ENCODE assay signal across 19 cellular contexts in the genomic region with DNA sequence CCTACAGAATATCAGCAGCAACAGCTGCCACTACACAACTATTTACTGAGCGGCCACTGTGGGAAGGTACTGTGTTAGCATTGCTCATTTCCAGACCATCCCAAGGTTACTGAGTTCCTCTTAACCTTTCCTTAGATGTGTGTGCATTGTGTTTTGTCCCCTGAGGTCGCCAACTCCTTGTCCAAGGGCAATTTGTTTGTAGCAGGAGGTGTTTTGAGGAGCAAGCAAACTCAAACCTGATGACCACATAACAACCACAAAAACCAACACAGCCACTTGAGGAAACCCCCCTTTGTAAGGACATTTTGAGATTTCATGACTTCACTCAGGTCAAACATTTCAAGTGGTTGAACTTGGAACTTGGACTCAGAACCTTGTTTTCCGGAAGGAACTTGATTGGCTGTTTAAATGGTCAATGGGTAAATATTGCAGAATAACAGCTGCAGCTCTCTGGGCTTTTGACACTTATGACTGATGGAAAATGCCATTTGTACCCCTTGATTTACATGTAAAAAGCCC.
DNase-seq lines count a peak whose midpoint lies in the region; ATAC-seq, FAIRE-seq and TF ChIP-seq lines count a peak whose summit lies in the region.
"Had no signal": no experiment of that assay in that cellular context is flagged by ENCODE, and none has a peak within 500 bp of the region (broad histone marks: within the 10 kb centered on the region; RNA-seq: fewer than 3 reads in every experiment).

No MANE protein-coding gene starts in this region.

- peaks cover 0 to 4% (median 0%) of the 10 kb centered on the region in 8 donors for H3K9me3 Mint-ChIP-seq in CD4-positive, alpha-beta memory T cell
- H3K9me3 Mint-ChIP-seq: CD8-positive, alpha-beta T cell had no signal

- peak overlapping the region in 1 of 4 donors; percentile 8 for H3K27ac ChIP-seq in pancreas
- H3K27ac ChIP-seq in CD4-positive, alpha-beta memory T cell (ENCODE audit: low read depth, low read length): no peak overlapping the region
- H3K27ac ChIP-seq: WERI-Rb-1 had no signal

- intact Hi-C loops in pancreas (cut with DNase I): no loop called here
- intact Hi-C loops in CD4-positive, alpha-beta memory T cell (cut with micrococcal nuclease): no loop called here

- TF ChIP-seq CTCF in pancreas (IDR thresholded peaks at IDR 0.05) (no peak), GM10266 (IDR thresholded peaks at IDR 0.05; ENCODE audit: control insufficient read depth, insufficient read depth, low read depth, missing control alignments) (no peak)

- CTCF ChIA-PET in CD4-positive, alpha-beta memory T cell (lab: Charles Lee; ENCODE audit: partially characterized antibody): no interaction called here

- FAIRE-seq in pancreas (lab: Jason Lieb, UNC): no peak

- H3K27me3 ChIP-seq in pancreas: no peaks in the 10 kb centered on the region
- no peaks in the 10 kb centered on the region for H3K27me3 ChIP-seq in CD4-positive, alpha-beta memory T cell (ENCODE audit: insufficient read depth, low read length)

- no peak overlapping the region for H3K4me3 ChIP-seq in pancreas
- H3K4me3 ChIP-seq in CD4-positive, alpha-beta memory T cell (ENCODE audit: low read length in 2 of 2): no peak overlapping the region

- H3K27me3 Mint-ChIP-seq in CD4-positive, alpha-beta memory T cell: no peaks in the 10 kb centered on the region

- no peak overlapping the region for H3K27ac Mint-ChIP-seq in CD4-positive, alpha-beta memory T cell
- H3K27ac Mint-ChIP-seq: CD8-positive, alpha-beta T cell had no signal

- ATAC-seq in GM18517 (IDR thresholded peaks at IDR 0.05; ENCODE audit: unreplicated experiment): peak; percentile 50
- ATAC-seq in GM21786 (IDR thresholded peaks at IDR 0.05; ENCODE audit: unreplicated experiment): peak; percentile 45
- ATAC-seq in HG03442 (IDR thresholded peaks at IDR 0.05; ENCODE audit: unreplicated experiment): peak; percentile 73
- ATAC-seq in pancreas: peak; percentile 50 to 83 (median 68)
- ATAC-seq: CD8-positive, alpha-beta T cell; sciatic nerve had no signal

- H3K4me3 Mint-ChIP-seq in CD4-positive, alpha-beta memory T cell: no peak overlapping the region
- H3K4me3 Mint-ChIP-seq: CD8-positive, alpha-beta T cell had no signal

- H3K4me1 Mint-ChIP-seq in CD4-positive, alpha-beta memory T cell: no peaks in the 10 kb centered on the region

- POLR2A ChIA-PET in CD4-positive, alpha-beta memory T cell (lab: Charles Lee; ENCODE audit: partially characterized antibody): no interaction called here

- H3K36me3 Mint-ChIP-seq in CD4-positive, alpha-beta memory T cell: no peaks in the 10 kb centered on the region
- H3K36me3 Mint-ChIP-seq: CD8-positive, alpha-beta T cell had no signal

- no peaks in the 10 kb centered on the region for H3K36me3 ChIP-seq in pancreas
- H3K36me3 ChIP-seq in CD4-positive, alpha-beta memory T cell (ENCODE audit: insufficient read depth, low read length): no peaks in the 10 kb centered on the region
- H3K36me3 ChIP-seq: WERI-Rb-1 had no signal

- WGBS in pancreas, 2 donors: 41 to 47% methylated on average over 3 of the region's 3 CpGs

- H3K4me1 ChIP-seq in pancreas: no peaks in the 10 kb centered on the region
- no peaks in the 10 kb centered on the region for H3K4me1 ChIP-seq in CD4-positive, alpha-beta memory T cell (ENCODE audit: insufficient read depth, low read length)

- H3K9me3 ChIP-seq in pancreas: no peaks in the 10 kb centered on the region
- H3K9me3 ChIP-seq in CD4-positive, alpha-beta memory T cell (ENCODE audit: control insufficient read depth in 1 of 2, low read length in 2 of 2): no peaks in the 10 kb centered on the region

- DNase-seq in pancreas (peak in 1 of 6 donors; percentile 19), DMS79 treated with DMSO at 0.1 percent for 48 hours (lab: John Stamatoyannopoulos, UW) (no peak), GM10266 (ENCODE audit: extremely low spot score) (no peak), cortex of kidney (lab: John Stamatoyannopoulos, UW) (no peak)
- no peak for DNase-seq in CD4-positive, alpha-beta memory T cell
- DNase-seq: activated CD4-positive, alpha-beta T cell treated with anti-CD3 and anti-CD28 coated beads, Interleukin-2, amount 50 U/mL, for 48 hours; activated naive CD4-positive, alpha-beta T cell treated with Interleukin-2 at 50 U/mL for 16 hours; anterior cingulate cortex; CD8-positive, alpha-beta T cell; cerebellar nuclear complex; DND-41; NCI-H1092; NCI-H526 treated with DMSO at 0.1 percent for 48 hours; SHP77; WERI-Rb-1 had no signal
